Comparison of ENCODE assay signal across 1 cellular context in the genomic region with DNA sequence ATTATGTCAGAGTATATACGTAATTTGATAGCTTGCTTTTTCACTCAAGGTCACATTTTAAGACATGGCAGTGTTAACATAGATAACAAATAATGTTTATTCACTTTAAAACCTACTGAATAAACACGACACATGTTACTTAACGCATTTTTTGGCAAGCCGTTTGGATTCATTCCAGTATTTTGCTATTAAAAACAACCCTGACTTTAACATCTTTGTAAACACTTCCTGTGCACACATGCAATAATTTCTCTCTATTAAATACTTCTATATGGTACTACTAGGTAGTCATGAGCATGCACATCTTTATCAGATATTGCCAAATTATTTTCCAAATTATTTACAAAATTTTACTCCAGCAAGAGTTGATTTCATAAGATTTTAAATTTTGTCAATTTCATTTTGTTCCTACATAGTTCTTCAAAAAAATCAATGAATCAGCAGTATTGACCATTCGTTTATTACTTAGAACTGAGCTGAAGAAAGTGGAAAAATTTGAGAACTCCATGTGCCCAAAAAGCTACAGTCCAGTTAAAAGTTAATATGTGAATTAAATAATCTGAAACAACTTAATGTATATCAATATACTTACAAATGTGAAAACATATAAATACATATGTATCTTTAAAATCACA.
TF ChIP-seq lines count a peak whose summit lies in the region.

No MANE protein-coding gene starts in this region.

TF ChIP-seq in A549, 52 proteins besides CTCF, POLR2A, EP300 and RAD21:
- TF ChIP-seq, protein P1, sequence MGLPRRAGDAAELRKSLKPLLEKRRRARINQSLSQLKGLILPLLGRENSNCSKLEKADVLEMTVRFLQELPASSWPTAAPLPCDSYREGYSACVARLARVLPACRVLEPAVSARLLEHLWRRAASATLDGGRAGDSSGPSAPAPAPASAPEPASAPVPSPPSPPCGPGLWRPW (IDR thresholded peaks at IDR 0.05) = no peak
- TF ChIP-seq CHD2 (IDR thresholded peaks at IDR 0.05; ENCODE audit: low read length, partially characterized antibody) (no peak), MAFK (IDR thresholded peaks at IDR 0.05; ENCODE audit: partially characterized antibody) (peak; percentile 79), ESRRA (IDR thresholded peaks at IDR 0.05; ENCODE audit: borderline replicate concordance, low read length) (no peak), PBX3 (IDR thresholded peaks at IDR 0.05) (no peak), GATA3 (IDR thresholded peaks at IDR 0.05; ENCODE audit: borderline replicate concordance) (no peak)
TF ChIP-seq in A549: peak in this region for 1.
